8 cellular contexts compared by ENCODE assay signal in the genomic region with DNA sequence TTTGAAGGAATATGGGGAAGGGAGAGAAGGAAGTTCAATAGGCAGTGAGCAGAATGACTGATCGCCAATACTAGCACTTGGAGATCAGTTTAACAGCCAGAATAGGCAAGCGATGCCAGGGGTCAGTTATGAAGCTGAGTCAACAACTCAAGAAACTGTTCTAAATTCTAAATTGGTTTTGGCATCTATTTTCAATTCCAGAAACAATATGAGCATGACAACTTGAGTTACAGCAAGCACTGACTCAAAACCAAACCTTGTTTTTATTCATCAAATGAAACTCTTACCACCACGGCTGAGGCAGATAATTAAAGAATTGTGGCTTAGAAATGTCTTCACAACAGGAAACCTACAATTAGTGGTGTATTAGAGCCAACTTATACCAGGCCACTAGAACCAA.
DNase-seq lines count a peak whose midpoint lies in the region; ATAC-seq lines count a peak whose summit lies in the region.

No MANE protein-coding gene starts in this region.

- ATAC-seq in GM18517 (IDR thresholded peaks at IDR 0.05; ENCODE audit: unreplicated experiment): peak; percentile 81
- ATAC-seq in GM21786 (IDR thresholded peaks at IDR 0.05; ENCODE audit: unreplicated experiment): peak; percentile 87

- DNase-seq in NOMO-1 treated with DMSO at 0.1 percent for 48 hours (lab: John Stamatoyannopoulos, UW; ENCODE audit: unreplicated experiment) (peak; percentile 76), fibroblast of the conjunctiva (ENCODE audit: low read depth) (peak; percentile 13), SHP77 treated with DMSO at 0.1 percent for 48 hours (lab: John Stamatoyannopoulos, UW) (no peak), activated gamma-delta T cell treated with Interleukin-2 at 50 U/mL for 16 hours (no peak), OCI-M2 (lab: John Stamatoyannopoulos, UW; ENCODE audit: unreplicated experiment) (no peak), NCI-H1048 (lab: John Stamatoyannopoulos, UW) (no peak)

Comparison
In these comparisons a context has a peak if more than half of its experiments do, and no peak if none do; other contexts are left out.
1. DNase-seq: peak in NOMO-1 treated with DMSO at 0.1 percent for 48 hours (single experiment) and fibroblast of the conjunctiva (single experiment); none in SHP77 treated with DMSO at 0.1 percent for 48 hours (single experiment), activated gamma-delta T cell treated with Interleukin-2 at 50 U/mL for 16 hours (single experiment), OCI-M2 (single experiment) and NCI-H1048 (single experiment).